In the genomic region with DNA sequence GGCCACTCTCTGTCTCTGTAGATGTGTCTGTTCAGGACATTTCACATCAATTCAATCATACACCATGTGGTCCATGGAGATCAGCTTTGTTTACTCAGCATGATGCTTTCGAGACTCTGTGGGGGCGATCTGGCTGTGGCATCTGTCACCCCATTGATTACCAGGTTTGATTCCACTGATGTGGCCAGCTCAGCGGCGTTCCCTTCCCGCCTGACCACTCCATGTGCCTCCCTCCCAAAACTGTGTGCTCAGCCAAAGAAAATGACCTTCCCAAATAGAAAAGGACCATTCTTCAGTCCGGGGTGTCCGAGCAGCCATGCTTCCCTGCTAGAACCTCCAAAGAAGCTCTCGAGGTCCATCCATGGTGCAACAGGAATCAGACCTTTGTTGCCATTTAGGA, we compare ENCODE assay signal across 25 cellular contexts.
"Had no signal": no experiment of that assay in that cellular context is flagged by ENCODE, and none has a peak within 500 bp of the region (broad histone marks: within the 10 kb centered on the region; RNA-seq: fewer than 3 reads in every experiment).

No MANE protein-coding gene starts in this region.

- H3K9me3 ChIP-seq: adrenal gland had no signal

- H3K27ac Mint-ChIP-seq: activated CD4-positive, alpha-beta T cell treated with anti-CD3 and anti-CD28 coated beads for 36 hours; activated naive CD8-positive, alpha-beta T cell treated with anti-CD3 and anti-CD28 coated beads, Interleukin-2, amount 10 ng/mL, durations not matched to agents 7 days and 5 days; T-cell had no signal

- H3K27ac ChIP-seq: adrenal gland, KMS-11, SK-N-MC, WERI-Rb-1 had no signal

- ATAC-seq: activated CD4-positive, alpha-beta T cell treated with anti-CD3 and anti-CD28 coated beads for 36 hours; Right ventricle myocardium inferior; T-cell had no signal

- H3K4me3 ChIP-seq: adrenal gland, SK-N-MC had no signal

- H3K9ac ChIP-seq: KMS-11 had no signal

- H3K4me1 ChIP-seq: adrenal gland had no signal

- H3K36me3 ChIP-seq: adrenal gland, WERI-Rb-1 had no signal

- H3K36me3 Mint-ChIP-seq: T-cell had no signal

- H3K4me3 Mint-ChIP-seq: activated CD4-positive, alpha-beta T cell treated with anti-CD3 and anti-CD28 coated beads for 36 hours; activated naive CD8-positive, alpha-beta T cell treated with anti-CD3 and anti-CD28 coated beads, Interleukin-2, amount 10 ng/mL, durations not matched to agents 7 days and 5 days; T-cell had no signal

- DNase-seq: activated CD4-positive, alpha-beta T cell treated with anti-CD3 and anti-CD28 coated beads for 36 hours; activated CD4-positive, alpha-beta T cell treated with anti-CD3 and anti-CD28 coated beads, Interleukin-2, amount 50 U/mL, for 1 hour; activated naive CD4-positive, alpha-beta T cell treated with anti-CD3 and anti-CD28 coated beads, Interleukin-2, amount 50 U/mL, for 16 hours; activated naive CD8-positive, alpha-beta T cell treated with anti-CD3 and anti-CD28 coated beads, Interleukin-2, amount 10 ng/mL, durations not matched to agents 7 days and 5 days; activated T-cell treated with anti-CD3 and anti-CD28 coated beads, Interleukin-2, amount 50 U/mL, for 1 hour; anterior cingulate cortex; MV-4-11; NCI-H1092 treated with DMSO at 0.1 percent for 48 hours; NCI-H1417 treated with DMSO at 0.1 percent for 48 hours; NCI-H1694; NCI-H2029; NCI-H2107; NCI-H2171 treated with DMSO at 0.1 percent for 48 hours; NCI-H345; NCI-H510A; NCI-H526 treated with DMSO at 0.1 percent for 48 hours; NCI-H82; RPMI8226; T-cell; T-helper 2 cell; WERI-Rb-1 had no signal
